8 cellular contexts compared by ENCODE assay signal in the genomic region with DNA sequence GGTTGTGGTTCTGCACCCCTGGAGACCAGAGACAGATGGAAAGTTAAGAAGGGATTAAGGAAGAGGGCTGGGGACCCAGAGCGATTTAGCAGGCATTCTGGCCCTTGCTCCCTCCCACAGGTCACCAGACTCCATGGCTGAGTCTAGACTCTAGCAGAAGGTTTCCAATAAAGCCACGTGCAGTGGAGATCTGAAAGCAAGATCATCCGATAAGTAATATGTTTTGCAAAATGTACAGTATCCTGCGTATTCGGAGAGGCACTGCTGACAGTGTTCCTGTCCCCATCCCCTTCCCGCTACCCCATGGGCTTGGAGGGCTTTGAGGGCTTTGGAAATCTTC. TPM values are rescaled to one million over a fixed set of nuclear protein-coding genes. Genes with fewer than 3 reads are reported as not detected.
A peak's percentile ranks its signal among the peaks of the same experiment; 100 is the strongest.
DNase-seq lines count a peak whose midpoint lies in the region; ATAC-seq and TF ChIP-seq lines count a peak whose summit lies in the region.

No MANE protein-coding gene starts in this region.

- H3K27me3 ChIP-seq in H9 (ENCODE audit: insufficient read depth, low read length) (no peaks in the 10 kb centered on the region; the same call in 1 of the 2 replicates), gastroesophageal sphincter (no peaks in the 10 kb centered on the region), sigmoid colon (peaks cover 0 to 7% (median 0%) of the 10 kb centered on the region in 3 donors)

- H2BK5ac ChIP-seq in H9 (ENCODE audit: insufficient read length, low read length): no peak overlapping the region

- H3K79me2 ChIP-seq in H9 (ENCODE audit: insufficient read depth, low read length): no peaks in the 10 kb centered on the region

- H3K23ac ChIP-seq in H9 (ENCODE audit: insufficient read length, low read depth, low read length): no peak overlapping the region

- no peak overlapping the region for H3K14ac ChIP-seq in H9 (ENCODE audit: insufficient read depth, low read length)

- H3K4me1 ChIP-seq in H9 (ENCODE audit: insufficient read depth, low read length) (peaks cover 5% of the 10 kb centered on the region), gastroesophageal sphincter (peaks cover 0 to 28% (median 0%) of the 10 kb centered on the region in 3 donors), sigmoid colon (peaks cover 0 to 14% (median 12%) of the 10 kb centered on the region in 4 donors)

- H2AFZ ChIP-seq in H9 (ENCODE audit: low read length): no peak overlapping the region

- H3K18ac ChIP-seq in H9 (ENCODE audit: insufficient read length, low read depth, low read length): no peak overlapping the region

- no peak for DNase-seq in H9
- no peak for DNase-seq in SK-N-MC (ENCODE audit: low read depth, low spot score)
- no peak for DNase-seq in sigmoid colon
- DNase-seq in NOMO-1 treated with dmso at 0.1 percent for 144 hours (lab: John Stamatoyannopoulos, UW; ENCODE audit: unreplicated experiment): no peak
- DNase-seq in SW 1271 (lab: John Stamatoyannopoulos, UW): no peak
- DNase-seq in NCI-H2171 (lab: John Stamatoyannopoulos, UW): no peak
- DNase-seq in NCI-H748 treated with DMSO at 0.1 percent for 48 hours (lab: John Stamatoyannopoulos, UW): no peak

- H4K20me1 ChIP-seq in H9 (ENCODE audit: control insufficient read depth, insufficient read depth, insufficient read length): no peaks in the 10 kb centered on the region

- no peaks in the 10 kb centered on the region; a peak in 1 of 7 replicates for H3K36me3 Mint-ChIP-seq in H9 (ENCODE audit: insufficient read depth in 1 of 3, low read depth in 3 of 3)

- H3K56ac ChIP-seq in H9 (ENCODE audit: insufficient read length, low read depth, low read length): no peak overlapping the region

- H3K4me3 Mint-ChIP-seq in H9: peak overlapping the region; percentile 77 to 85

- H2AK5ac ChIP-seq in H9 (ENCODE audit: insufficient read length, low read length): no peak overlapping the region

- no peak overlapping the region for H2BK12ac ChIP-seq in H9 (ENCODE audit: insufficient read length, low read depth, low read length)

- peak overlapping the region; percentile 85 for H3K4me3 ChIP-seq in SK-N-MC
- peak overlapping the region; percentile 61 to 71 for H3K4me3 ChIP-seq in gastroesophageal sphincter
- peak overlapping the region; percentile 34 to 64 (median 56) for H3K4me3 ChIP-seq in sigmoid colon

- H3T11ph ChIP-seq in H9 (ENCODE audit: low read length): no peak overlapping the region

- no peak overlapping the region for H4K91ac ChIP-seq in H9 (ENCODE audit: insufficient read length, low read depth, low read length)

- no peaks in the 10 kb centered on the region for H3K36me3 ChIP-seq in SK-N-MC (ENCODE audit: insufficient read depth, low read length)
- no peaks in the 10 kb centered on the region for H3K36me3 ChIP-seq in gastroesophageal sphincter
- H3K36me3 ChIP-seq in sigmoid colon: no peaks in the 10 kb centered on the region

- peak overlapping the region; percentile 55 for H3K4me2 ChIP-seq in H9 (ENCODE audit: insufficient read depth, insufficient read length, low read length)

- no CpG with 5 or more reads among the region's 6 CpGs for WGBS in H9 (ENCODE audit: extremely low coverage, insufficient read length, low lambda C conversion rate)
- 28% methylated on average over 6 of the region's 6 CpGs; no CpG with 5 or more reads in 1 of the 2 donors for WGBS in gastroesophageal sphincter (ENCODE audit: low coverage in 1 of 2), 2 donors
- WGBS in sigmoid colon, 2 donors: 20 to 27% methylated on average over 6 of the region's 6 CpGs

- TF ChIP-seq CTCF in H9 (conservative IDR thresholded peaks at IDR 0.05): no peak
- TF ChIP-seq CTCF in gastroesophageal sphincter (IDR thresholded peaks at IDR 0.05): no peak
- TF ChIP-seq CTCF in sigmoid colon (IDR thresholded peaks at IDR 0.05): no peak

- TF ChIP-seq POLR2A in gastroesophageal sphincter (IDR thresholded peaks at IDR 0.05) (no peak), sigmoid colon (IDR thresholded peaks at IDR 0.05) (no peak)

- no peak overlapping the region for H3K27ac ChIP-seq in H9 (ENCODE audit: insufficient read length, low read depth, low read length)
- no peak overlapping the region for H3K27ac ChIP-seq in SK-N-MC
- peak overlapping the region in 3 of 4 donors; percentile 38 to 73 (median 60) for H3K27ac ChIP-seq in gastroesophageal sphincter
- peak overlapping the region in 3 of 4 donors; percentile 55 to 64 (median 64) for H3K27ac ChIP-seq in sigmoid colon

- H3K27me3 Mint-ChIP-seq in H9 (ENCODE audit: low read depth): peaks cover 41% of the 10 kb centered on the region

- H3K4me1 Mint-ChIP-seq in H9: peaks cover 11 to 19% of the 10 kb centered on the region in 2 experiments

- H3K9me3 ChIP-seq in H9 (ENCODE audit: control insufficient read depth, low read depth, low read length): no peaks in the 10 kb centered on the region
- H3K9me3 ChIP-seq in SK-N-MC (ENCODE audit: low read depth, low read length): no peaks in the 10 kb centered on the region
- no peaks in the 10 kb centered on the region for H3K9me3 ChIP-seq in gastroesophageal sphincter
- no peaks in the 10 kb centered on the region for H3K9me3 ChIP-seq in sigmoid colon

- H3K4ac ChIP-seq in H9 (ENCODE audit: low read depth, low read length): no peak overlapping the region

- H2BK120ac ChIP-seq in H9 (ENCODE audit: low read depth, low read length, poor library complexity, severe bottlenecking): no peak overlapping the region

- H2BK15ac ChIP-seq in H9 (ENCODE audit: low read depth, low read length): no peak overlapping the region

- H3K23me2 ChIP-seq in H9 (ENCODE audit: insufficient read length, low read depth, low read length, poor library complexity, severe bottlenecking): peaks cover 4% of the 10 kb centered on the region

- no peak overlapping the region for H3K9ac ChIP-seq in H9 (ENCODE audit: extremely low read depth, insufficient read length, low read length)
- no peak overlapping the region for H3K9ac ChIP-seq in SK-N-MC (ENCODE audit: insufficient read length)

- H4K8ac ChIP-seq in H9 (replicated peaks; ENCODE audit: insufficient read length, low read depth, low read length): no peak overlapping the region

- no peak overlapping the region for H2BK20ac ChIP-seq in H9 (ENCODE audit: low read depth, low read length, poor library complexity, severe bottlenecking)

- TF ChIP-seq EP300 in gastroesophageal sphincter (IDR thresholded peaks at IDR 0.05) (no peak), sigmoid colon (IDR thresholded peaks at IDR 0.05) (no peak)

- no peaks in the 10 kb centered on the region; a peak in 1 of 5 replicates for H3K9me3 Mint-ChIP-seq in H9

- ATAC-seq in gastroesophageal sphincter: peak; percentile 27

- H4K5ac ChIP-seq in H9 (ENCODE audit: insufficient read length, low read depth, low read length): no peak overlapping the region

- H3K79me1 ChIP-seq in H9 (ENCODE audit: insufficient read depth, low read depth, low read length, poor library complexity, severe bottlenecking): no peaks in the 10 kb centered on the region

- H3K27ac Mint-ChIP-seq in H9: no peak overlapping the region

- intact Hi-C loops in sigmoid colon (cut with DNase I): no loop called here

RNA-seq across cellular contexts. Expression of a gene that starts 0.5 kb away (rescaled TPM):
- total RNA-seq in H9 (2021) (0.48 and 0.53 TPM in 2 replicates), gastroesophageal sphincter (1 to 10 TPM; 2.4 to 4.3 (median 2.7) TPM), sigmoid colon (1 to 10 TPM; 1.6 to 2.8 (median 1.8) TPM)
- 1 to 10 TPM; 1.6 to 4.6 (median 1.8) TPM for polyA plus RNA-seq in sigmoid colon

Comparison
In these comparisons a context has a peak if more than half of its experiments do, and no peak if none do; other contexts are left out.
1. H3K27ac ChIP-seq: peak in gastroesophageal sphincter (3 of 4) and sigmoid colon (3 of 4); none in H9 (single experiment) and SK-N-MC (single experiment).
2. Peak in every context shown above with its lines, with median percentiles within 50 percentile points of each other: H3K4me3 ChIP-seq.